In the genomic region with DNA sequence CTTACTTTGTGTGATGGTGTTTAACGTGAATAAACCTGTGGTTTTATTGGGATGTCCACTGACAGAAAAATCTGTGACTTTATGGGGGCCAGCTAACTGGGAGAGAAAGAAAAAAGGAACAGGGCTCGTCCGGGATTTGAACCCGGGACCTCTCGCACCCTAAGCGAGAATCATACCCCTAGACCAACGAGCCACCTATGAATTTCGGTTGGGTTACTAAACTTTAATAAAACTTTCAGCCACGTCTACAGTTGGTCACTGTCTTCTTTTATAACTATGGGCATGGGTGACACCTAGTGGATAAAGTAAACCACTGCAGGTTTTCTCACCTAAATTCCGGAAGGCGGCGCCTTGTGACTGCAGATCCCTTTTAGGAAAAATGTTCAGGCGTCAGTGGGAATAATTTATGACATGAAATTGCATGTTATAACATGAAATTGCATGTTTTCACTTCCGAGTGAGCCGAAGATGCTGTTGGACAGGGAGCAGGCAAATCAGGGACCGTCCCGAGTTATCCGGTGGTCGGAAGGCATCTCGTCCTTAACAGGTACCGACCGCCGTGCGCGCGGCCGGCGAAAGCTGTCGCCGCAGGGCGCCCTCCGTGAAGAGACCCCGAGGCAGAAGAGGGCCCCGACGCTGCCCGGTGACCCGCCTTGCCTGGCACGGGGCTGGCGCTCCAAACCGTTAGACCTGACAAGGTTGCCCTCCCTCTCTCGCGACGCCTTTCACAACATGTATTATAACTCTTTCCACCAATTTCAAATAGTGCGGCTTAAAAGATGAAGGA, we compare ENCODE assay signal across 9 cellular contexts. TPM values are rescaled to one million over a fixed set of nuclear protein-coding genes. Genes with fewer than 3 reads are reported as not detected.
DNase-seq lines count a peak whose midpoint lies in the region; ATAC-seq lines count a peak whose summit lies in the region.
"Had no signal": no experiment of that assay in that cellular context is flagged by ENCODE, and none has a peak within 500 bp of the region (broad histone marks: within the 10 kb centered on the region; RNA-seq: fewer than 3 reads in every experiment).

No MANE protein-coding gene starts in this region.

- DNase-seq in Daoy (ENCODE audit: low read depth) (peak; percentile 87), HK-2 (ENCODE audit: unreplicated experiment) (peak; percentile 81), NCI-H526 (lab: John Stamatoyannopoulos, UW) (peak; percentile 78 to 89), lung microvascular endothelial cell (ENCODE audit: low read depth in 2 of 2) (peak; percentile 88 to 93), mesenteric fat pad (ENCODE audit: low spot score) (no peak)
- peak; percentile 44 for DNase-seq in activated CD4-positive, alpha-beta T cell treated with anti-CD3 and anti-CD28 coated beads, Interleukin-2, amount 50 U/mL, for 1 hour
- DNase-seq in effector memory CD8-positive, alpha-beta T cell, result peak; percentile 73 to 77 (median 73)
- DNase-seq in stimulated activated CD4-positive, alpha-beta T cell treated with anti-CD3 and anti-CD28 coated beads, TNF-alpha, amount 100 ng/mL, for 48 hours (ENCODE audit: low read depth in 3 of 3), result peak in 2 of 3 donors; percentile 40 to 41

- ATAC-seq in effector memory CD8-positive, alpha-beta T cell (replicated peaks), result peak; percentile 40

- H3K9me3 Mint-ChIP-seq in effector memory CD8-positive, alpha-beta T cell, result no peaks in the 10 kb centered on the region

- H3K27ac Mint-ChIP-seq in effector memory CD8-positive, alpha-beta T cell, result no peak overlapping the region

- peaks cover 4% of the 10 kb centered on the region for H3K36me3 Mint-ChIP-seq in effector memory CD8-positive, alpha-beta T cell (ENCODE audit: insufficient read depth)

- no peaks in the 10 kb centered on the region for H3K27me3 Mint-ChIP-seq in effector memory CD8-positive, alpha-beta T cell

- peaks cover 0 to 8% of the 10 kb centered on the region in 2 donors for H3K4me1 Mint-ChIP-seq in effector memory CD8-positive, alpha-beta T cell (ENCODE audit: low read depth in 2 of 2)

- no peak overlapping the region for H3K4me3 Mint-ChIP-seq in effector memory CD8-positive, alpha-beta T cell

RNA-seq across cellular contexts. Expression of a gene that starts 18.2 kb away (rescaled TPM):
- not detected in 2 replicates for total RNA-seq in Daoy (2014; rRNA removed; shearing (Covaris generic))
- not detected in 2 replicates for total RNA-seq in lung microvascular endothelial cell
- total RNA-seq in mesenteric fat pad, result not detected
- total RNA-seq: glomerular endothelial cell had no signal

RNA-seq across cellular contexts. Expression of a gene that starts 21.6 kb away (rescaled TPM):
- total RNA-seq in Daoy (2014; rRNA removed; shearing (Covaris generic)), result 0.17 TPM in 1 of 2 replicates, not detected in the other
- not detected in 2 replicates for total RNA-seq in lung microvascular endothelial cell
- not detected for total RNA-seq in mesenteric fat pad
- total RNA-seq: glomerular endothelial cell had no signal

RNA-seq across cellular contexts. Expression of a gene that starts 32.1 kb away (rescaled TPM):
- total RNA-seq in Daoy (2014; rRNA removed; shearing (Covaris generic)), result not detected in 2 replicates
- total RNA-seq in lung microvascular endothelial cell (not detected in 2 replicates), mesenteric fat pad (not detected)
- total RNA-seq: glomerular endothelial cell had no signal

RNA-seq across cellular contexts. Expression of a gene that starts 48.6 kb away (rescaled TPM):
- not detected in 2 replicates for total RNA-seq in Daoy (2014; rRNA removed; shearing (Covaris generic))
- total RNA-seq in lung microvascular endothelial cell, result not detected in 2 replicates
- total RNA-seq in mesenteric fat pad, result not detected
- total RNA-seq: glomerular endothelial cell had no signal
